Comparison of ENCODE assay signal across 8 cellular contexts in the genomic region with DNA sequence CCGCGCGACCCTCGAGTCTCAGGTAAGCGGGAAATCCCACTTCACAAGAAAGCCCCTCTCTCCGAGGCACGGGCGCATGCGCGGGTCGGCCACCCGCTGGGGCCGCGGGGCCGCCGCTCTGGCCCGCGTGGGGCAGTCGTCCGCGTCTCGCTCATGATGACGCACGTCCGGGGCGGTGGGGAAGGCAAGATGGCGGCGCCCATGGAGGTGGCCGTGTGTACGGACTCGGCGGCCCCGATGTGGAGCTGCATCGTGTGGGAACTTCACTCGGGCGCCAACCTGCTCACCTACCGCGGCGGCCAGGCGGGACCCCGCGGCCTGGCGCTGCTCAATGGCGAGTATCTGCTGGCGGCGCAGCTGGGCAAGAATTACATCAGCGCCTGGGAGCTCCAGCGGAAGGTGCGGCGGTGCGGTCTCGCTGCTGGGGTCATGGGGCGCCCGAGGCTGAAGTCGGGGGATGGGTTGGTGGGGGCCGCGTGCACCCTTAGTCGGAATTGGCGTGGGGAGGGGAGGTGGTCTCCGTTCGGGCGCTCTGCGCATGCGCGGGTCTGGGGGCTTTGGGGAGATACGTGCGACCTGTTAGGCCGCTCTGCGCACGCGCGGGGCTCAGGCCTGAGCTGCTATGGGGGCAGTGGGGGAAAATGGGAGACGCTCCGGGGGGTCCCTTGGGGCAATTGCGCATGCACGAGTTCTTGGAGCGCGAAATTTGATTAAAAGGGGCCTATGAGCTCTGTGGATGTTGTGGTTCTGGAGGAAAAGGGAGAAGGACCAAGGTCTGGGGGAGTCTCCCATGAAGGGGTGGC. TPM values are rescaled to one million over a fixed set of nuclear protein-coding genes. Genes with fewer than 3 reads are reported as not detected.
DNase-seq lines count a peak whose midpoint lies in the region; ATAC-seq and TF ChIP-seq lines count a peak whose summit lies in the region.

A gene with protein sequence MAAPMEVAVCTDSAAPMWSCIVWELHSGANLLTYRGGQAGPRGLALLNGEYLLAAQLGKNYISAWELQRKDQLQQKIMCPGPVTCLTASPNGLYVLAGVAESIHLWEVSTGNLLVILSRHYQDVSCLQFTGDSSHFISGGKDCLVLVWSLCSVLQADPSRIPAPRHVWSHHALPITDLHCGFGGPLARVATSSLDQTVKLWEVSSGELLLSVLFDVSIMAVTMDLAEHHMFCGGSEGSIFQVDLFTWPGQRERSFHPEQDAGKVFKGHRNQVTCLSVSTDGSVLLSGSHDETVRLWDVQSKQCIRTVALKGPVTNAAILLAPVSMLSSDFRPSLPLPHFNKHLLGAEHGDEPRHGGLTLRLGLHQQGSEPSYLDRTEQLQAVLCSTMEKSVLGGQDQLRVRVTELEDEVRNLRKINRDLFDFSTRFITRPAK (plus strand): TSS at position 181 of the 803 bp plus-strand sequence. CDS start 9 bp downstream, at position 190.

- H3K27ac Mint-ChIP-seq in T-cell: peak within 1 kb of the TSS; percentile 87 to 89
- peak within 1 kb of the TSS; percentile 98 for H3K27ac Mint-ChIP-seq in progenitor cell of endocrine pancreas

- TF ChIP-seq CTCF in HFF-Myc (IDR thresholded peaks at IDR 0.05; ENCODE audit: low read depth, low read length, missing control alignments) (no peak), adrenal gland (IDR thresholded peaks at IDR 0.05) (peak in 4 of 6 experiments; percentile 21 to 41 (median 27)), heart right ventricle (IDR thresholded peaks at IDR 0.05) (peak in 6 of 9 donors; percentile 14 to 48 (median 35)), progenitor cell of endocrine pancreas (IDR thresholded peaks at IDR 0.05; ENCODE audit: unreplicated experiment) (peak; percentile 46), upper lobe of left lung (IDR thresholded peaks at IDR 0.05) (peak; percentile 9 to 66 (median 46))

- H3K27ac ChIP-seq in adrenal gland: peak within 1 kb of the TSS; percentile 48 to 93 (median 81)
- peak within 1 kb of the TSS in 9 of 10 donors; percentile 77 to 92 (median 87) for H3K27ac ChIP-seq in heart right ventricle
- peak within 1 kb of the TSS; percentile 78 to 98 (median 86) for H3K27ac ChIP-seq in upper lobe of left lung

- POLR2A ChIA-PET in T-cell (lab: Charles Lee): interaction anchor here (0.5 to 0.9 kb wide), 3 partner anchors 93 to 274 kb away, joined by 3 to 6 read pairs (median 4); a partner anchor contains a TSS

- peak within 1 kb of the TSS; percentile 98 for H3K4me3 ChIP-seq in HFF-Myc (replicated peaks; ENCODE audit: low read depth, low read length)
- peak within 1 kb of the TSS; percentile 48 to 99 (median 83) for H3K4me3 ChIP-seq in adrenal gland
- H3K4me3 ChIP-seq in heart right ventricle: peak within 1 kb of the TSS; percentile 49 to 99 (median 94)
- peak within 1 kb of the TSS; percentile 59 to 99 (median 83) for H3K4me3 ChIP-seq in upper lobe of left lung

- H3K9me3 ChIP-seq in adrenal gland (replicated peaks in 1 of 3) (no peaks in the 10 kb centered on the region), heart right ventricle (no peaks in the 10 kb centered on the region), upper lobe of left lung (no peaks in the 10 kb centered on the region)

- H3K4me1 ChIP-seq in adrenal gland (replicated peaks in 1 of 2) (peaks cover 5 to 26% of the 10 kb centered on the region in 2 donors), heart right ventricle (peaks cover 4 to 36% (median 22%) of the 10 kb centered on the region in 9 donors), upper lobe of left lung (peaks cover 26 to 42% (median 31%) of the 10 kb centered on the region in 4 donors)

- peak; percentile 61 to 76 for TF ChIP-seq POLR2A in adrenal gland (IDR thresholded peaks at IDR 0.05)
- peak in 3 of 4 donors; percentile 53 to 83 (median 55) for TF ChIP-seq POLR2A in upper lobe of left lung (IDR thresholded peaks at IDR 0.05)

- TF ChIP-seq EP300 in upper lobe of left lung (IDR thresholded peaks at IDR 0.05): peak in 1 of 4 donors; percentile 28

- 0 to 1% (median 1%) methylated on average over 19 to 78 of the region's 78 CpGs for WGBS in adrenal gland, 4 donors
- WGBS in heart right ventricle, 2 donors: 0 to 1% methylated on average over 78 of the region's 78 CpGs
- WGBS in upper lobe of left lung, 2 donors: 1 to 6% methylated on average over 13 to 68 of the region's 78 CpGs

- H3K4me3 Mint-ChIP-seq in T-cell (peak within 1 kb of the TSS; percentile 93 to 98 (median 94)), progenitor cell of endocrine pancreas (ENCODE audit: low read depth) (peak within 1 kb of the TSS; percentile 94)

- CTCF ChIA-PET in T-cell (lab: Charles Lee): interaction anchor here (0.6 to 2.1 kb wide), 6 partner anchors 12 to 129 kb away, joined by 3 to 25 read pairs (median 3); no protein-coding TSS in a partner anchor

- H3K27me3 Mint-ChIP-seq in T-cell (no peaks in the 10 kb centered on the region), progenitor cell of endocrine pancreas (no peaks in the 10 kb centered on the region)

- no peaks in the 10 kb centered on the region for H3K9me3 Mint-ChIP-seq in T-cell
- H3K9me3 Mint-ChIP-seq in progenitor cell of endocrine pancreas (ENCODE audit: low read depth): no peaks in the 10 kb centered on the region

- peaks cover 10% of the 10 kb centered on the region for H3K36me3 Mint-ChIP-seq in T-cell
- H3K36me3 Mint-ChIP-seq in progenitor cell of endocrine pancreas (ENCODE audit: insufficient read depth): peaks cover 2% of the 10 kb centered on the region

- intact Hi-C loops in adrenal gland (cut with DNase I) (loop anchor here (5.0 kb wide), 2 partner anchors 62 to 117 kb away; no protein-coding TSS in a partner anchor), heart right ventricle (cut with DNase I) (loop anchor here in 7 of 10 donors (1.0 to 10.0 kb wide), 7 partner anchors 37 to 217 kb away; a partner anchor contains a TSS)

- H3K27me3 ChIP-seq in adrenal gland (no peaks in the 10 kb centered on the region), heart right ventricle (no peaks in the 10 kb centered on the region), upper lobe of left lung (no peaks in the 10 kb centered on the region)

- H3K36me3 ChIP-seq in adrenal gland (replicated peaks in 1 of 2) (peaks cover 0 to 18% of the 10 kb centered on the region in 2 donors), heart right ventricle (peaks cover 0 to 31% (median 8%) of the 10 kb centered on the region in 9 donors), upper lobe of left lung (peaks cover 0 to 27% (median 15%) of the 10 kb centered on the region in 4 donors)

- ATAC-seq in T-cell (replicated peaks in 1 of 4): peak; percentile 84 to 94 (median 88)
- ATAC-seq in heart right ventricle: peak; percentile 92 to 97 (median 96)
- peak; percentile 89 to 96 for ATAC-seq in upper lobe of left lung (ENCODE audit: low FRiP score in 2 of 2)

- peak; percentile 86 for DNase-seq in GDM1 (lab: John Stamatoyannopoulos, UW)
- DNase-seq in HFF-Myc (ENCODE audit: extremely low read depth, low read depth): no peak
- peak; percentile 80 for DNase-seq in NCI-H128 (lab: John Stamatoyannopoulos, UW; ENCODE audit: unreplicated experiment)
- peak; percentile 52 to 88 (median 78) for DNase-seq in T-cell
- peak; percentile 92 to 96 (median 94) for DNase-seq in adrenal gland
- DNase-seq in heart right ventricle: peak; percentile 94 to 95
- DNase-seq in progenitor cell of endocrine pancreas (ENCODE audit: low spot score, unreplicated experiment): peak; percentile 84
- peak; percentile 94 to 98 for DNase-seq in upper lobe of left lung

- H3K4me1 Mint-ChIP-seq in T-cell (peaks cover 13 to 21% (median 19%) of the 10 kb centered on the region in 3 donors), progenitor cell of endocrine pancreas (ENCODE audit: low read depth) (peaks cover 15% of the 10 kb centered on the region)

RNA-seq across cellular contexts. Expression of the gene that starts here (rescaled TPM):
- total RNA-seq in T-cell (10 to 100 TPM; 24.6 to 65.9 (median 53.5) TPM), adrenal gland (10 to 100 TPM; 24.2 to 78.7 (median 53.8) TPM), heart right ventricle (10 to 100 TPM; 17.3 to 25.0 (median 20.3) TPM), progenitor cell of endocrine pancreas (71.8 and 72.3 TPM in 2 replicates), upper lobe of left lung (100 to 1,000 TPM in 1 of 6 donors, 10 to 100 TPM in 5; 29.2 to 122 (median 38.6) TPM)
- polyA plus RNA-seq in adrenal gland (100 to 1,000 TPM in 1 of 3 donors, 10 to 100 TPM in 1, 1 to 10 TPM in 1; 5.4 to 140 (median 98.6) TPM), heart right ventricle (10 to 100 TPM; 44.0 to 66.4 TPM)
